Comparison of ENCODE assay signal across 8 cellular contexts in genomic region chr3:124592658-124593441, GRCh38.
DNase-seq lines count a peak whose midpoint lies in the region; ATAC-seq and TF ChIP-seq lines count a peak whose summit lies in the region.

No MANE protein-coding gene starts in this region.

- H3K9me3 Mint-ChIP-seq in chondrocyte (ENCODE audit: low read depth): no peaks in the 10 kb centered on the region

- H3K9me3 ChIP-seq in muscle layer of duodenum (ENCODE audit: control insufficient read depth in 1 of 2, low read length in 2 of 2): no peaks in the 10 kb centered on the region

- CTCF ChIA-PET in RWPE1 (lab: Yijun Ruan, JAX): no interaction called here

- peaks cover 5% of the 10 kb centered on the region for H3K4me1 Mint-ChIP-seq in chondrocyte (ENCODE audit: low read depth)

- H3K4me1 ChIP-seq in muscle layer of duodenum (ENCODE audit: control insufficient read depth in 1 of 2, insufficient read depth in 2 of 2, low read length in 2 of 2): no peaks in the 10 kb centered on the region

- H3K27me3 Mint-ChIP-seq in chondrocyte (ENCODE audit: low read depth): no peaks in the 10 kb centered on the region

- peaks cover 3% of the 10 kb centered on the region for H3K36me3 Mint-ChIP-seq in chondrocyte (ENCODE audit: low read depth)

- POLR2A ChIA-PET in RWPE1 (lab: Yijun Ruan, JAX; ENCODE audit: low non-redundant PET): interaction anchor here (0.6 kb wide), 1 partner anchor 24 kb away, joined by 4 read pairs; no protein-coding TSS in a partner anchor

- DNase-seq in RWPE1 (ENCODE audit: low spot score) (peak; percentile 74), OCI-M2 (lab: John Stamatoyannopoulos, UW; ENCODE audit: unreplicated experiment) (no peak), NCI-H446 treated with DMSO at 0.1 percent for 48 hours (lab: John Stamatoyannopoulos, UW) (no peak), chondrocyte (ENCODE audit: low spot score) (no peak)

- TF ChIP-seq CTCF in RWPE1 (conservative IDR thresholded peaks at IDR 0.05; ENCODE audit: low read depth) (no peak), chondrocyte (IDR thresholded peaks at IDR 0.05) (no peak)

- H3K27ac ChIP-seq in RWPE1 (no peak overlapping the region), muscle layer of duodenum (ENCODE audit: low read length) (peak overlapping the region; percentile 55)

- peak; percentile 71 for ATAC-seq in GM18870 (IDR thresholded peaks at IDR 0.05; ENCODE audit: unreplicated experiment)
- ATAC-seq in HG02588 (IDR thresholded peaks at IDR 0.05; ENCODE audit: unreplicated experiment): peak; percentile 78
- ATAC-seq in HG03139 (IDR thresholded peaks at IDR 0.05; ENCODE audit: unreplicated experiment): no peak

- H3K27ac Mint-ChIP-seq in chondrocyte (ENCODE audit: unreplicated experiment): no peak overlapping the region

- H3K27me3 ChIP-seq in muscle layer of duodenum (ENCODE audit: low read depth, low read length): no peaks in the 10 kb centered on the region

- H3K4me3 ChIP-seq in muscle layer of duodenum (ENCODE audit: low read depth in 1 of 2, low read length in 2 of 2): no peak overlapping the region

- no peaks in the 10 kb centered on the region for H3K36me3 ChIP-seq in muscle layer of duodenum (ENCODE audit: control insufficient read depth in 1 of 2, insufficient read depth in 2 of 2, low read length in 2 of 2)

- no peak overlapping the region for H3K4me3 Mint-ChIP-seq in chondrocyte (ENCODE audit: unreplicated experiment)
